In genomic region chr11:121510438-121510837, GRCh38 we compare ENCODE assay signal across 18 cellular contexts. TPM values are rescaled to one million over a fixed set of nuclear protein-coding genes. Genes with fewer than 3 reads are reported as not detected.
DNase-seq lines count a peak whose midpoint lies in the region; ATAC-seq lines count a peak whose summit lies in the region.
"Had no signal": no experiment of that assay in that cellular context is flagged by ENCODE, and none has a peak within 500 bp of the region (broad histone marks: within the 10 kb centered on the region; RNA-seq: fewer than 3 reads in every experiment).

No MANE protein-coding gene starts in this region.

- no peaks in the 10 kb centered on the region for H3K27me3 Mint-ChIP-seq in activated CD4-positive, alpha-beta T cell treated with anti-CD3 and anti-CD28 coated beads for 36 hours
- no peaks in the 10 kb centered on the region for H3K27me3 Mint-ChIP-seq in stimulated activated naive CD8-positive, alpha-beta T cell treated with anti-CD3 and anti-CD28 coated beads, Interleukin-15, Interleukin-2, amounts not matched to agents 100 ng/mL and 50 ng/mL, for 24 hours
- no peaks in the 10 kb centered on the region for H3K27me3 Mint-ChIP-seq in stimulated activated naive CD8-positive, alpha-beta T cell treated with anti-CD3 and anti-CD28 coated beads, Interleukin-15, amount 100 ng/mL, for 72 hours
- H3K27me3 Mint-ChIP-seq in naive thymus-derived CD4-positive, alpha-beta T cell = no peaks in the 10 kb centered on the region
- H3K27me3 Mint-ChIP-seq: IgD-negative memory B cell had no signal

- peaks cover 23 to 82% (median 31%) of the 10 kb centered on the region in 3 experiments for H3K36me3 ChIP-seq in naive thymus-derived CD4-positive, alpha-beta T cell (ENCODE audit: control insufficient read depth in 2 of 3, insufficient read depth in 3 of 3, low read length in 3 of 3)
- H3K36me3 ChIP-seq in H7 (replicated peaks; ENCODE audit: control insufficient read depth, insufficient read depth, low read length) = peaks cover 6% of the 10 kb centered on the region
- H3K36me3 ChIP-seq: BE2C had no signal

- no peak overlapping the region for H3K4me3 Mint-ChIP-seq in activated CD4-positive, alpha-beta T cell treated with anti-CD3 and anti-CD28 coated beads for 36 hours
- H3K4me3 Mint-ChIP-seq in stimulated activated naive CD8-positive, alpha-beta T cell treated with anti-CD3 and anti-CD28 coated beads, Interleukin-15, Interleukin-2, amounts not matched to agents 100 ng/mL and 50 ng/mL, for 24 hours = no peak overlapping the region
- H3K4me3 Mint-ChIP-seq in stimulated activated naive CD8-positive, alpha-beta T cell treated with anti-CD3 and anti-CD28 coated beads, Interleukin-15, amount 100 ng/mL, for 72 hours = no peak overlapping the region
- H3K4me3 Mint-ChIP-seq in naive thymus-derived CD4-positive, alpha-beta T cell = no peak overlapping the region
- H3K4me3 Mint-ChIP-seq: IgD-negative memory B cell had no signal

- intact Hi-C loops in activated CD4-positive, alpha-beta T cell treated with anti-CD3 and anti-CD28 coated beads for 36 hours (cut with DNase I, micrococcal nuclease) = no loop called here
- intact Hi-C loops in naive thymus-derived CD4-positive, alpha-beta T cell (cut with micrococcal nuclease) = loop anchor here in 1 of 2 donors (2.0 kb wide), 2 partner anchors 16 kb away; no protein-coding TSS in a partner anchor

- H3K36me3 Mint-ChIP-seq in activated CD4-positive, alpha-beta T cell treated with anti-CD3 and anti-CD28 coated beads for 36 hours (ENCODE audit: low read depth) = peaks cover 69% of the 10 kb centered on the region
- H3K36me3 Mint-ChIP-seq in stimulated activated naive CD8-positive, alpha-beta T cell treated with anti-CD3 and anti-CD28 coated beads, Interleukin-15, Interleukin-2, amounts not matched to agents 100 ng/mL and 50 ng/mL, for 24 hours (ENCODE audit: low read depth) = peaks cover 80% of the 10 kb centered on the region
- peaks cover 22 to 87% (median 71%) of the 10 kb centered on the region in 5 donors for H3K36me3 Mint-ChIP-seq in naive thymus-derived CD4-positive, alpha-beta T cell

- no peaks in the 10 kb centered on the region for H3K27me3 ChIP-seq in naive thymus-derived CD4-positive, alpha-beta T cell (ENCODE audit: control insufficient read depth in 2 of 2, insufficient read depth in 2 of 2, low read length in 2 of 2)
- no peaks in the 10 kb centered on the region for H3K27me3 ChIP-seq in H7 (ENCODE audit: control insufficient read depth, insufficient read depth, low read length)
- H3K27me3 ChIP-seq: BE2C had no signal

- no peak overlapping the region for H3K4me3 ChIP-seq in naive thymus-derived CD4-positive, alpha-beta T cell (ENCODE audit: low read length)
- no peak overlapping the region for H3K4me3 ChIP-seq in H7 (ENCODE audit: insufficient read depth, low read depth, low read length)

- CTCF ChIA-PET in activated CD4-positive, alpha-beta T cell treated with anti-CD3 and anti-CD28 coated beads for 36 hours (lab: Charles Lee) = no interaction called here
- CTCF ChIA-PET in naive thymus-derived CD4-positive, alpha-beta T cell (lab: Charles Lee) = no interaction called here

- H3K9me3 ChIP-seq in naive thymus-derived CD4-positive, alpha-beta T cell (ENCODE audit: control insufficient read depth in 2 of 3, low read length in 3 of 3) = peaks cover 0 to 6% (median 0%) of the 10 kb centered on the region in 3 experiments
- H3K9me3 ChIP-seq: BE2C had no signal

- peak overlapping the region; percentile 62 for H3K27ac Mint-ChIP-seq in activated CD4-positive, alpha-beta T cell treated with anti-CD3 and anti-CD28 coated beads for 36 hours
- H3K27ac Mint-ChIP-seq in stimulated activated naive CD8-positive, alpha-beta T cell treated with anti-CD3 and anti-CD28 coated beads, Interleukin-15, Interleukin-2, amounts not matched to agents 100 ng/mL and 50 ng/mL, for 24 hours = peak overlapping the region; percentile 11
- no peak overlapping the region for H3K27ac Mint-ChIP-seq in stimulated activated naive CD8-positive, alpha-beta T cell treated with anti-CD3 and anti-CD28 coated beads, Interleukin-15, amount 100 ng/mL, for 72 hours
- peak overlapping the region in 8 of 9 donors; percentile 1 to 77 (median 51) for H3K27ac Mint-ChIP-seq in naive thymus-derived CD4-positive, alpha-beta T cell

- peaks cover 57% of the 10 kb centered on the region for H3K4me1 Mint-ChIP-seq in activated CD4-positive, alpha-beta T cell treated with anti-CD3 and anti-CD28 coated beads for 36 hours
- peaks cover 70% of the 10 kb centered on the region for H3K4me1 Mint-ChIP-seq in stimulated activated naive CD8-positive, alpha-beta T cell treated with anti-CD3 and anti-CD28 coated beads, Interleukin-15, Interleukin-2, amounts not matched to agents 100 ng/mL and 50 ng/mL, for 24 hours (ENCODE audit: low read depth)
- H3K4me1 Mint-ChIP-seq in stimulated activated naive CD8-positive, alpha-beta T cell treated with anti-CD3 and anti-CD28 coated beads, Interleukin-15, amount 100 ng/mL, for 72 hours = peaks cover 73% of the 10 kb centered on the region
- peaks cover 36 to 92% (median 83%) of the 10 kb centered on the region in 7 donors for H3K4me1 Mint-ChIP-seq in naive thymus-derived CD4-positive, alpha-beta T cell

- POLR2A ChIA-PET in activated CD4-positive, alpha-beta T cell treated with anti-CD3 and anti-CD28 coated beads for 36 hours (lab: Charles Lee) = interaction anchor here (0.7 kb wide), 1 partner anchor 43 kb away, joined by 3 read pairs; no protein-coding TSS in a partner anchor
- POLR2A ChIA-PET in naive thymus-derived CD4-positive, alpha-beta T cell (lab: Charles Lee) = no interaction called here

- H3K4me1 ChIP-seq in naive thymus-derived CD4-positive, alpha-beta T cell (ENCODE audit: control insufficient read depth in 2 of 2, insufficient read depth in 2 of 2, low read length in 2 of 2) = peaks cover 6 to 19% of the 10 kb centered on the region in 2 donors
- H3K4me1 ChIP-seq: BE2C had no signal

- H3K27ac ChIP-seq in naive thymus-derived CD4-positive, alpha-beta T cell (ENCODE audit: low read depth, low read length) = no peak overlapping the region

- peaks cover 9% of the 10 kb centered on the region for H3K9me3 Mint-ChIP-seq in activated CD4-positive, alpha-beta T cell treated with anti-CD3 and anti-CD28 coated beads for 36 hours (ENCODE audit: low read depth)
- H3K9me3 Mint-ChIP-seq in stimulated activated naive CD8-positive, alpha-beta T cell treated with anti-CD3 and anti-CD28 coated beads, Interleukin-15, Interleukin-2, amounts not matched to agents 100 ng/mL and 50 ng/mL, for 24 hours = peaks cover 15% of the 10 kb centered on the region
- H3K9me3 Mint-ChIP-seq in stimulated activated naive CD8-positive, alpha-beta T cell treated with anti-CD3 and anti-CD28 coated beads, Interleukin-15, amount 100 ng/mL, for 72 hours = peaks cover 11 to 24% of the 10 kb centered on the region in 2 donors
- H3K9me3 Mint-ChIP-seq in naive thymus-derived CD4-positive, alpha-beta T cell = peaks cover 4 to 18% (median 13%) of the 10 kb centered on the region in 11 donors

- no peak for DNase-seq in activated CD4-positive, alpha-beta T cell treated with anti-CD3 and anti-CD28 coated beads for 36 hours
- DNase-seq in activated CD4-positive, alpha-beta T cell treated with anti-CD3 and anti-CD28 coated beads for 48 hours = no peak
- DNase-seq in stimulated activated naive CD8-positive, alpha-beta T cell treated with anti-CD3 and anti-CD28 coated beads, Interleukin-15, amount 100 ng/mL, for 72 hours = no peak
- no peak for DNase-seq in naive thymus-derived CD4-positive, alpha-beta T cell
- DNase-seq in LoVo (ENCODE audit: low spot score) = no peak
- no peak for DNase-seq in DMS79 (lab: John Stamatoyannopoulos, UW)
- no peak for DNase-seq in H7
- DNase-seq: 8988T, BE2C, GDM1, NCI-H1105 treated with DMSO at 0.1 percent for 48 hours, NCI-H187 treated with DMSO at 0.1 percent for 48 hours, NCI-H345, NCI-H526 treated with DMSO at 0.1 percent for 48 hours, SHP77, SK-N-SH had no signal

- peak; percentile 56 for ATAC-seq in activated CD4-positive, alpha-beta T cell treated with anti-CD3 and anti-CD28 coated beads for 36 hours
- no peak for ATAC-seq in stimulated activated naive CD8-positive, alpha-beta T cell treated with anti-CD3 and anti-CD28 coated beads, Interleukin-15, amount 100 ng/mL, for 72 hours
- ATAC-seq in naive thymus-derived CD4-positive, alpha-beta T cell = no peak

RNA-seq across cellular contexts. Expression of gene SORL1, which starts 58.3 kb away (rescaled TPM):
- 10 to 100 TPM; 53.5 to 68.0 TPM for total RNA-seq in activated CD4-positive, alpha-beta T cell treated with anti-CD3 and anti-CD28 coated beads for 36 hours
- 100 to 1,000 TPM; 179 to 555 (median 375) TPM for total RNA-seq in naive thymus-derived CD4-positive, alpha-beta T cell
- polyA plus RNA-seq in naive thymus-derived CD4-positive, alpha-beta T cell = 100 to 1,000 TPM; 165 to 249 TPM
- total RNA-seq in H7 (2014; rRNA removed; shearing (Covaris generic)) = 13.3 and 20.3 TPM in 2 replicates

Comparison
In these comparisons a context has a peak if more than half of its experiments do, and no peak if none do; other contexts are left out.
1. H3K27ac Mint-ChIP-seq: peak in activated CD4-positive, alpha-beta T cell treated with anti-CD3 and anti-CD28 coated beads for 36 hours (single experiment), stimulated activated naive CD8-positive, alpha-beta T cell treated with anti-CD3 and anti-CD28 coated beads, Interleukin-15, Interleukin-2, amounts not matched to agents 100 ng/mL and 50 ng/mL, for 24 hours (single experiment) and naive thymus-derived CD4-positive, alpha-beta T cell (8 of 9); none in stimulated activated naive CD8-positive, alpha-beta T cell treated with anti-CD3 and anti-CD28 coated beads, Interleukin-15, amount 100 ng/mL, for 72 hours (0 of 2).